ENCODE assay signal across 23 cellular contexts in the genomic region with DNA sequence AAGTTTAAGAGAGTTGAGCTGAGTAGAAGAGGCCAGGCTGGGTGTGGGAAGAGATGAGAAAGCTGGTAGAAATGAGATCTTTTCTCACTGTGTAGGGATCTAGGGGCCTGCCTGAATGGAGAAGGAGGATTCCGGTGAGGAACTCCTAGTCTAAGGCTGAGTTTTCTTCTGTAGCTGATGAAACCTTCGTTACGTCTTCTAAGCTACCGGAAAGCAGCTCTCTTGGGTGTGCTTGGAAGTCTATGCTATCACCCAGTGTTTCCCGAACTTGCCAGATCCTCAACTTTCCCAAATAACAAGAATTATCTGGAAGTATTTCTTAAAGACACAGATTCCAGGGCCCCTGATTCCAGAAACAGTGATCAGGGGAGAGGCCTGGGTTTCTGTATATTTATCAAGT. TPM values are rescaled to one million over a fixed set of nuclear protein-coding genes. Genes with fewer than 3 reads are reported as not detected.
A peak's percentile ranks its signal among the peaks of the same experiment; 100 is the strongest.
DNase-seq lines count a peak whose midpoint lies in the region; ATAC-seq, FAIRE-seq and TF ChIP-seq lines count a peak whose summit lies in the region.
"Had no signal": no experiment of that assay in that cellular context is flagged by ENCODE, and none has a peak within 500 bp of the region (broad histone marks: within the 10 kb centered on the region; RNA-seq: fewer than 3 reads in every experiment).

No MANE protein-coding gene starts in this region.

- TF ChIP-seq POLR2A in gastroesophageal sphincter (IDR thresholded peaks at IDR 0.05) (no peak), H54 (IDR thresholded peaks at IDR 0.05; ENCODE audit: low read depth, low read length) (no peak)

- no peaks in the 10 kb centered on the region for H3K36me3 ChIP-seq in gastroesophageal sphincter
- H3K36me3 ChIP-seq: BE2C had no signal

- no peaks in the 10 kb centered on the region for H3K9me3 ChIP-seq in gastroesophageal sphincter
- H3K9me3 ChIP-seq: BE2C had no signal

- H3K27me3 ChIP-seq in gastroesophageal sphincter, result no peaks in the 10 kb centered on the region
- H3K27me3 ChIP-seq: BE2C had no signal

- no peak for TF ChIP-seq EP300 in gastroesophageal sphincter (IDR thresholded peaks at IDR 0.05)

- WGBS in gastroesophageal sphincter (ENCODE audit: low coverage in 1 of 2), 2 donors, result 80 to 100% methylated on average over 5 of the region's 5 CpGs

- H3K27ac ChIP-seq in gastroesophageal sphincter, result peak overlapping the region in 1 of 4 donors; percentile 29
- H3K27ac ChIP-seq: GM23248 had no signal

- intact Hi-C loops in Right ventricle myocardium inferior (cut with DNase I), result no loop called here
- intact Hi-C loops in cardiac septum (cut with DNase I), result no loop called here
- intact Hi-C loops in sciatic nerve (cut with DNase I), result loop anchor here (10.0 kb wide), 1 partner anchor 1346 kb away; no protein-coding TSS in a partner anchor

- no peak for TF ChIP-seq CTCF in gastroesophageal sphincter (IDR thresholded peaks at IDR 0.05)

- no peak for FAIRE-seq in H54 (lab: Jason Lieb, UNC)
- FAIRE-seq: G401.6 had no signal

- peaks cover 0 to 8% (median 0%) of the 10 kb centered on the region in 3 donors for H3K4me1 ChIP-seq in gastroesophageal sphincter
- H3K4me1 ChIP-seq: BE2C had no signal

- peak; percentile 46 for ATAC-seq in Right ventricle myocardium inferior
- peak; percentile 46 for ATAC-seq in gastroesophageal sphincter
- ATAC-seq in sciatic nerve, result peak; percentile 64
- no peak for ATAC-seq in GM18867 (IDR thresholded peaks at IDR 0.05; ENCODE audit: unreplicated experiment)
- ATAC-seq in HG03521 (IDR thresholded peaks at IDR 0.05; ENCODE audit: unreplicated experiment), result no peak
- ATAC-seq: PC-3 had no signal

- DNase-seq in Right ventricle myocardium inferior (ENCODE audit: missing footprints), result no peak
- no peak for DNase-seq in cardiac septum (ENCODE audit: low spot score)
- DNase-seq in sciatic nerve (ENCODE audit: low spot score), result no peak
- no peak for DNase-seq in H54 (ENCODE audit: insufficient read length, low spot score)
- DNase-seq: 8988T; ACHN; BE2C; CD4-positive, CD25-positive, alpha-beta regulatory T cell; GM23248; H9; KG1; MM.1S; NCI-H446 treated with DMSO at 0.1 percent for 48 hours; NCI-H526; NCI-H82; NK-92 treated with Interleukin-12 subunit alpha and Interleukin-12 subunit beta, amount 100 ng/mL, for 24 hours; PC-3; SHP77 had no signal

- H3K4me3 ChIP-seq in gastroesophageal sphincter, result no peak overlapping the region
- H3K4me3 ChIP-seq: GM23248 had no signal

RNA-seq across cellular contexts. Expression of a gene that starts 55.4 kb away (rescaled TPM):
- total RNA-seq in Right ventricle myocardium inferior (0.08 TPM), cardiac septum (0.03 TPM), gastroesophageal sphincter (under 1 TPM; 0.13 to 0.27 (median 0.19) TPM), sciatic nerve (11.9 TPM)
- total RNA-seq: CD4-positive, CD25-positive, alpha-beta regulatory T cell; H9; SK-MEL-5 had no signal

Comparison
In these comparisons a context has a peak if more than half of its experiments do, and no peak if none do; other contexts are left out.
1. ATAC-seq: peak in Right ventricle myocardium inferior (single experiment), gastroesophageal sphincter (single experiment) and sciatic nerve (single experiment); none in GM18867 (single experiment) and HG03521 (single experiment).
2. RNA of a gene that starts 55.4 kb away (total RNA-seq): 11.9 TPM in sciatic nerve (single experiment); 0.13 to 0.27 TPM in gastroesophageal sphincter, 0.08 TPM in Right ventricle myocardium inferior (single experiment) and 0.03 TPM in cardiac septum (single experiment); every median in the first group is over 10 times any median in the second.